In genomic region chr20:24727795-24728194, GRCh38 we compare ENCODE assay signal across 28 cellular contexts.
"Had no signal": no experiment of that assay in that cellular context is flagged by ENCODE, and none has a peak within 500 bp of the region (broad histone marks: within the 10 kb centered on the region; RNA-seq: fewer than 3 reads in every experiment).

No MANE protein-coding gene starts in this region.

- H3K36me3 ChIP-seq: stomach, suprapubic skin, thoracic aorta, thyroid gland, tibial artery, tibial nerve, transverse colon, upper lobe of left lung, upper lobe of right lung, uterus, vagina had no signal

- H3K27me3 ChIP-seq: suprapubic skin, testis, thyroid gland, tibial artery, tibial nerve, transverse colon, upper lobe of left lung, upper lobe of right lung, uterus, vagina had no signal

- H3K36me3 Mint-ChIP-seq: stimulated activated effector memory CD8-positive, alpha-beta T cell treated with anti-CD3 and anti-CD28 coated beads, Interleukin-12 subunit alpha, Interleukin-12 subunit beta, amount 100 ng/mL, for 72 hours; stimulated activated memory B cell treated with anti-CD40 and anti-IgM and Interleukin-4, amounts not matched to agents 10 μg/mL and 1 μg/mL and 100 μg/mL, for 72 hours had no signal

- H3K27ac Mint-ChIP-seq: stimulated activated effector memory CD8-positive, alpha-beta T cell treated with anti-CD3 and anti-CD28 coated beads, Interleukin-12 subunit alpha, Interleukin-12 subunit beta, amount 100 ng/mL, for 72 hours; stimulated activated memory B cell treated with anti-CD40 and anti-IgM and Interleukin-4, amounts not matched to agents 10 μg/mL and 1 μg/mL and 100 μg/mL, for 72 hours; stimulated activated naive CD8-positive, alpha-beta T cell treated with anti-CD3 and anti-CD28 coated beads, Interleukin-15, amount 100 ng/mL, for 72 hours; stimulated activated naive CD8-positive, alpha-beta T cell treated with anti-CD3 and anti-CD28 coated beads, Interleukin-15, Interleukin-2, amounts not matched to agents 100 ng/mL and 50 ng/mL, for 24 hours; type B pancreatic cell had no signal

- H3K4me3 Mint-ChIP-seq: stimulated activated effector memory CD8-positive, alpha-beta T cell treated with anti-CD3 and anti-CD28 coated beads, Interleukin-12 subunit alpha, Interleukin-12 subunit beta, amount 100 ng/mL, for 72 hours; stimulated activated memory B cell treated with anti-CD40 and anti-IgM and Interleukin-4, amounts not matched to agents 10 μg/mL and 1 μg/mL and 100 μg/mL, for 72 hours; stimulated activated naive CD8-positive, alpha-beta T cell treated with anti-CD3 and anti-CD28 coated beads, Interleukin-15, amount 100 ng/mL, for 72 hours; stimulated activated naive CD8-positive, alpha-beta T cell treated with anti-CD3 and anti-CD28 coated beads, Interleukin-15, Interleukin-2, amounts not matched to agents 100 ng/mL and 50 ng/mL, for 24 hours; type B pancreatic cell had no signal

- FAIRE-seq: urothelium cell line had no signal

- H3K4me1 Mint-ChIP-seq: stimulated activated effector memory CD8-positive, alpha-beta T cell treated with anti-CD3 and anti-CD28 coated beads, Interleukin-12 subunit alpha, Interleukin-12 subunit beta, amount 100 ng/mL, for 72 hours; stimulated activated memory B cell treated with anti-CD40 and anti-IgM and Interleukin-4, amounts not matched to agents 10 μg/mL and 1 μg/mL and 100 μg/mL, for 72 hours had no signal

- H3K27ac ChIP-seq: stomach, suprapubic skin, testis, thoracic aorta, thyroid gland, tibial artery, tibial nerve, transverse colon, upper lobe of left lung, upper lobe of right lung, uterus, vagina had no signal

- H3K27me3 Mint-ChIP-seq: stimulated activated memory B cell treated with anti-CD40 and anti-IgM and Interleukin-4, amounts not matched to agents 10 μg/mL and 1 μg/mL and 100 μg/mL, for 72 hours had no signal

- H3K4me3 ChIP-seq: stomach, suprapubic skin, testis, thoracic aorta, thyroid gland, tibial artery, tibial nerve, transverse colon, upper lobe of left lung, upper lobe of right lung, uterus, vagina had no signal

- H3K4me1 ChIP-seq: stomach, suprapubic skin, testis, thyroid gland, tibial artery, tibial nerve, transverse colon, upper lobe of left lung, upper lobe of right lung, uterus, vagina had no signal

- ATAC-seq: stimulated activated effector memory CD8-positive, alpha-beta T cell treated with anti-CD3 and anti-CD28 coated beads, Interleukin-12 subunit alpha, Interleukin-12 subunit beta, amount 100 ng/mL, for 72 hours; stimulated activated memory B cell treated with anti-CD40 and anti-IgM and Interleukin-4, amounts not matched to agents 10 μg/mL and 1 μg/mL and 100 μg/mL, for 72 hours; stimulated activated naive CD8-positive, alpha-beta T cell treated with anti-CD3 and anti-CD28 coated beads, Interleukin-15, amount 100 ng/mL, for 72 hours; stimulated activated naive CD8-positive, alpha-beta T cell treated with anti-CD3 and anti-CD28 coated beads, Interleukin-15, Interleukin-2, amounts not matched to agents 100 U/mL and 50 U/mL, for 24 hours; upper lobe of right lung had no signal

- H3K9me3 Mint-ChIP-seq: stimulated activated effector memory CD8-positive, alpha-beta T cell treated with anti-CD3 and anti-CD28 coated beads, Interleukin-12 subunit alpha, Interleukin-12 subunit beta, amount 100 ng/mL, for 72 hours; stimulated activated memory B cell treated with anti-CD40 and anti-IgM and Interleukin-4, amounts not matched to agents 10 μg/mL and 1 μg/mL and 100 μg/mL, for 72 hours; stimulated activated naive CD8-positive, alpha-beta T cell treated with anti-CD3 and anti-CD28 coated beads, Interleukin-15, amount 100 ng/mL, for 72 hours; stimulated activated naive CD8-positive, alpha-beta T cell treated with anti-CD3 and anti-CD28 coated beads, Interleukin-15, Interleukin-2, amounts not matched to agents 100 ng/mL and 50 ng/mL, for 24 hours; type B pancreatic cell had no signal

- DNase-seq: stimulated activated CD4-positive, alpha-beta T cell treated with anti-CD3 and anti-CD28 coated beads, Interleukin-2, amount 100 ng/mL, for 48 hours; stimulated activated CD4-positive, alpha-beta T cell treated with anti-CD3 and anti-CD28 coated beads, Interleukin-4, amount 100 ng/mL, for 1 hour; stimulated activated CD4-positive, alpha-beta T cell treated with anti-CD3 and anti-CD28 coated beads, Interleukin-4, amount 100 ng/mL, for 24 hours; stimulated activated CD4-positive, alpha-beta T cell treated with anti-CD3 and anti-CD28 coated beads, Interleukin-4, amount 100 ng/mL, for 4 hours; stimulated activated CD8-positive, alpha-beta memory T cell treated with anti-CD3 and anti-CD28 coated beads, Interleukin-4, amount 100 ng/mL, for 48 hours; stimulated activated naive CD4-positive, alpha-beta T cell; stimulated activated naive CD4-positive, alpha-beta T cell treated with Interleukin-2 at 50 U/mL for 16 hours; stimulated activated naive CD8-positive, alpha-beta T cell treated with anti-CD3 and anti-CD28 coated beads, Interleukin-15, amount 100 ng/mL, for 72 hours; stimulated activated naive CD8-positive, alpha-beta T cell treated with anti-CD3 and anti-CD28 coated beads, Interleukin-15, Interleukin-2, amounts not matched to agents 100 U/mL and 50 U/mL, for 24 hours; stomach; substantia nigra; testis; thyroid gland; tibial artery; transverse colon; trophoblast cell; upper lobe of left lung; upper lobe of right lung; uterus had no signal

- H3K9me3 ChIP-seq: stomach, suprapubic skin, testis, thoracic aorta, thyroid gland, tibial artery, tibial nerve, transverse colon, upper lobe of left lung, upper lobe of right lung, uterus, vagina had no signal
